In the genomic region with DNA sequence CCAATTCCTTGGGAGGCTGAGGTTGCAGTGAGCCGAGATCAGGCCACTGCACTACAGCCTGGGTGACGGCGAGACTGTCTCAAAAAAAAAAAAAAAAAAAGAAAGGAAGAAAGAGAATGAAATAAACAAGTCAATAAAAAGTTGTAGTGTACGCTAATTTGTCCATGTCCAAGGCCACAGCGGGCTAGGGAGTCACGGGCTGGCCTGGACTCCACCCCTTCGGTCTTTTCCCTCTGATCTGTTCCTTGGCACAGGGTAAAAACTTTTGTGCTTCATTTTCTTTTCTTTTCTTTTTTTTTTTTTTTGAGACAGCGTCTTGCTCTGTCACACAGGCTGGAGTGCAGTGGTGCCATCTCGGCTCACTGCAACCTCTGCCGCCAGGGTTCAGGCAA, we compare ENCODE assay signal across 12 cellular contexts. TPM values are rescaled to one million over a fixed set of nuclear protein-coding genes. Genes with fewer than 3 reads are reported as not detected.
DNase-seq lines count a peak whose midpoint lies in the region; ATAC-seq and TF ChIP-seq lines count a peak whose summit lies in the region.
"Had no signal": no experiment of that assay in that cellular context is flagged by ENCODE, and none has a peak within 500 bp of the region (broad histone marks: within the 10 kb centered on the region; RNA-seq: fewer than 3 reads in every experiment).

No MANE protein-coding gene starts in this region.

- peaks cover 0 to 43% of the 10 kb centered on the region in 2 donors for H3K36me3 ChIP-seq in adrenal gland (replicated peaks in 1 of 2)
- H3K36me3 ChIP-seq in naive thymus-derived CD4-positive, alpha-beta T cell (ENCODE audit: control insufficient read depth in 2 of 3, insufficient read depth in 3 of 3, low read length in 3 of 3): peaks cover 7 to 43% (median 8%) of the 10 kb centered on the region in 3 experiments
- peaks cover 0 to 34% (median 32%) of the 10 kb centered on the region in 5 donors for H3K36me3 ChIP-seq in subcutaneous abdominal adipose tissue (ENCODE audit: control insufficient read depth in 5 of 5, insufficient read depth in 5 of 5, low read length in 5 of 5)

- no peak overlapping the region for H3K27ac ChIP-seq in CD4-positive, alpha-beta T cell (ENCODE audit: low read depth, low read length)
- H3K27ac ChIP-seq in adrenal gland (peak overlapping the region in 4 of 5 donors; percentile 40 to 89 (median 76)), subcutaneous abdominal adipose tissue (ENCODE audit: low read depth, low read length) (peak overlapping the region; percentile 30)
- peak overlapping the region; percentile 53 for H3K27ac ChIP-seq in naive thymus-derived CD4-positive, alpha-beta T cell (ENCODE audit: low read depth, low read length)

- no peak for TF ChIP-seq CTCF in CD4-positive, alpha-beta T cell (IDR thresholded peaks at IDR 0.05)
- no peak for TF ChIP-seq CTCF in adrenal gland (IDR thresholded peaks at IDR 0.05)

- peaks cover 54% of the 10 kb centered on the region for H3K36me3 Mint-ChIP-seq in CD4-positive, alpha-beta T cell (ENCODE audit: low read depth)
- H3K36me3 Mint-ChIP-seq in naive thymus-derived CD4-positive, alpha-beta T cell: peaks cover 9 to 27% (median 11%) of the 10 kb centered on the region in 5 donors

- no peak for DNase-seq in CD4-positive, alpha-beta T cell
- peak; percentile 81 to 94 (median 93) for DNase-seq in adrenal gland
- no peak for DNase-seq in naive thymus-derived CD4-positive, alpha-beta T cell
- DNase-seq in activated CD4-positive, alpha-beta T cell treated with anti-CD3 and anti-CD28 coated beads for 4 hours: no peak
- DNase-seq: NCI-H187 treated with DMSO at 0.1 percent for 48 hours, SIG-M5 had no signal

- CTCF ChIA-PET in CD4-positive, alpha-beta T cell (lab: Charles Lee): interaction anchor here (0.7 to 3.2 kb wide), 13 partner anchors 9 to 76 kb away, joined by 3 to 16 read pairs (median 4); a partner anchor contains a TSS
- CTCF ChIA-PET in naive thymus-derived CD4-positive, alpha-beta T cell (lab: Charles Lee): interaction anchor here (0.6 to 2.2 kb wide), 7 partner anchors 17 to 143 kb away, joined by 3 to 10 read pairs (median 6); a partner anchor contains a TSS

- no peaks in the 10 kb centered on the region for H3K9me3 Mint-ChIP-seq in CD4-positive, alpha-beta T cell
- peaks cover 0 to 2% (median 0%) of the 10 kb centered on the region in 11 donors for H3K9me3 Mint-ChIP-seq in naive thymus-derived CD4-positive, alpha-beta T cell

- 44 to 53% (median 50%) methylated on average over 10 of the region's 10 CpGs for WGBS in adrenal gland, 4 donors

- peaks cover 16% of the 10 kb centered on the region for H3K4me1 Mint-ChIP-seq in CD4-positive, alpha-beta T cell (ENCODE audit: low read depth)
- H3K4me1 Mint-ChIP-seq in naive thymus-derived CD4-positive, alpha-beta T cell: peaks cover 13 to 38% (median 22%) of the 10 kb centered on the region in 7 donors

- no peak overlapping the region for H3K4me3 Mint-ChIP-seq in CD4-positive, alpha-beta T cell
- H3K4me3 Mint-ChIP-seq in naive thymus-derived CD4-positive, alpha-beta T cell: no peak overlapping the region

- peaks cover 10 to 16% of the 10 kb centered on the region in 2 donors for H3K4me1 ChIP-seq in adrenal gland (replicated peaks in 1 of 2)
- H3K4me1 ChIP-seq in naive thymus-derived CD4-positive, alpha-beta T cell (ENCODE audit: control insufficient read depth in 2 of 2, insufficient read depth in 2 of 2, low read length in 2 of 2): peaks cover 0 to 10% of the 10 kb centered on the region in 2 donors
- peaks cover 2 to 25% (median 17%) of the 10 kb centered on the region in 5 donors for H3K4me1 ChIP-seq in subcutaneous abdominal adipose tissue (ENCODE audit: control insufficient read depth in 5 of 5, insufficient read depth in 5 of 5, low read length in 5 of 5)

- intact Hi-C loops in CD4-positive, alpha-beta T cell (cut with DNase I, micrococcal nuclease): no loop called here
- intact Hi-C loops in adrenal gland (cut with DNase I): loop anchor here (5.0 to 10.0 kb wide), 2 partner anchors 58 to 146 kb away; no protein-coding TSS in a partner anchor
- intact Hi-C loops in naive thymus-derived CD4-positive, alpha-beta T cell (cut with micrococcal nuclease): no loop called here

- no peaks in the 10 kb centered on the region for H3K27me3 ChIP-seq in CD4-positive, alpha-beta T cell (ENCODE audit: control insufficient read depth, insufficient read depth, low read length)
- H3K27me3 ChIP-seq in adrenal gland (no peaks in the 10 kb centered on the region), subcutaneous abdominal adipose tissue (ENCODE audit: control insufficient read depth in 5 of 5, insufficient read depth in 4 of 5, low read length in 5 of 5) (no peaks in the 10 kb centered on the region)
- no peaks in the 10 kb centered on the region for H3K27me3 ChIP-seq in naive thymus-derived CD4-positive, alpha-beta T cell (ENCODE audit: control insufficient read depth in 2 of 2, insufficient read depth in 2 of 2, low read length in 2 of 2)

- H3K9me3 ChIP-seq in CD4-positive, alpha-beta T cell (ENCODE audit: control insufficient read depth, low read length): no peaks in the 10 kb centered on the region
- H3K9me3 ChIP-seq in adrenal gland (replicated peaks in 1 of 3) (no peaks in the 10 kb centered on the region), subcutaneous abdominal adipose tissue (ENCODE audit: control insufficient read depth in 5 of 5, low read length in 5 of 5) (no peaks in the 10 kb centered on the region)
- no peaks in the 10 kb centered on the region for H3K9me3 ChIP-seq in naive thymus-derived CD4-positive, alpha-beta T cell (ENCODE audit: control insufficient read depth in 2 of 3, low read length in 3 of 3)

- TF ChIP-seq POLR2A in adrenal gland (IDR thresholded peaks at IDR 0.05): peak in 1 of 2 donors; percentile 39

- POLR2A ChIA-PET in CD4-positive, alpha-beta T cell (lab: Charles Lee): interaction anchor here (0.7 to 1.8 kb wide), 8 partner anchors 9 to 128 kb away, joined by 3 to 13 read pairs (median 4); a partner anchor contains a TSS
- POLR2A ChIA-PET in naive thymus-derived CD4-positive, alpha-beta T cell (lab: Charles Lee): interaction anchor here (0.6 to 2.4 kb wide), 8 partner anchors 13 to 271 kb away, joined by 3 to 13 read pairs (median 6); no protein-coding TSS in a partner anchor

- H3K27ac Mint-ChIP-seq in CD4-positive, alpha-beta T cell: peak overlapping the region; percentile 84
- peak overlapping the region in 6 of 9 donors; percentile 59 to 88 (median 80) for H3K27ac Mint-ChIP-seq in naive thymus-derived CD4-positive, alpha-beta T cell

- no peak overlapping the region for H3K9ac ChIP-seq in subcutaneous abdominal adipose tissue (ENCODE audit: low read length in 5 of 5)

- no peaks in the 10 kb centered on the region for H3K27me3 Mint-ChIP-seq in CD4-positive, alpha-beta T cell
- no peaks in the 10 kb centered on the region for H3K27me3 Mint-ChIP-seq in naive thymus-derived CD4-positive, alpha-beta T cell
- H3K27me3 Mint-ChIP-seq: progenitor cell of endocrine pancreas had no signal

- H3K4me3 ChIP-seq in adrenal gland (no peak overlapping the region), subcutaneous abdominal adipose tissue (ENCODE audit: low read depth in 1 of 5, low read length in 5 of 5) (no peak overlapping the region)
- no peak overlapping the region for H3K4me3 ChIP-seq in naive thymus-derived CD4-positive, alpha-beta T cell (ENCODE audit: low read length)
- H3K4me3 ChIP-seq: lung had no signal

- ATAC-seq in CD4-positive, alpha-beta T cell (ENCODE audit: poor library complexity): no peak
- ATAC-seq in naive thymus-derived CD4-positive, alpha-beta T cell: no peak
- no peak for ATAC-seq in HG03280 (IDR thresholded peaks at IDR 0.05; ENCODE audit: unreplicated experiment)
- no peak for ATAC-seq in GM21526 (IDR thresholded peaks at IDR 0.05; ENCODE audit: low FRiP score, unreplicated experiment)
- ATAC-seq in GM18517 (IDR thresholded peaks at IDR 0.05; ENCODE audit: unreplicated experiment): no peak

RNA-seq across cellular contexts. Expression of a gene that starts 19.4 kb away (rescaled TPM):
- total RNA-seq in CD4-positive, alpha-beta T cell: 100 to 1,000 TPM; 325 to 347 TPM
- 100 to 1,000 TPM; 106 to 440 (median 171) TPM for total RNA-seq in adrenal gland
- polyA plus RNA-seq in adrenal gland: 100 to 1,000 TPM in 2 of 3 donors, 10 to 100 TPM in 1; 30.4 to 238 (median 140) TPM
- total RNA-seq in naive thymus-derived CD4-positive, alpha-beta T cell: 100 to 1,000 TPM; 190 to 347 (median 238) TPM
- polyA plus RNA-seq in naive thymus-derived CD4-positive, alpha-beta T cell: 10 to 100 TPM; 28.8 to 52.9 TPM

RNA-seq across cellular contexts. Expression of a gene that starts 25.7 kb away (rescaled TPM):
- 10 to 100 TPM; 96.4 to 97.3 TPM for total RNA-seq in CD4-positive, alpha-beta T cell
- total RNA-seq in adrenal gland: 10 to 100 TPM; 25.5 to 54.0 (median 45.2) TPM
- polyA plus RNA-seq in adrenal gland: 10 to 100 TPM; 13.6 to 22.4 (median 16.0) TPM
- 100 to 1,000 TPM in 4 of 5 experiments, 10 to 100 TPM in 1; 93.2 to 269 (median 117) TPM for total RNA-seq in naive thymus-derived CD4-positive, alpha-beta T cell
- polyA plus RNA-seq in naive thymus-derived CD4-positive, alpha-beta T cell: 100 to 1,000 TPM in 1 of 2 donors, 10 to 100 TPM in 1; 49.5 to 114 TPM

RNA-seq across cellular contexts. Expression of a gene that starts 26.3 kb away (rescaled TPM):
- total RNA-seq in CD4-positive, alpha-beta T cell: 10 to 100 TPM; 17.4 to 17.9 TPM
- 1 to 10 TPM in 6 of 8 donors, under 1 TPM in 2; 0.69 to 8.7 (median 2.1) TPM for total RNA-seq in adrenal gland
- 10 to 100 TPM in 2 of 3 donors, 1 to 10 TPM in 1; 2.6 to 24.6 (median 17.4) TPM for polyA plus RNA-seq in adrenal gland
- total RNA-seq in naive thymus-derived CD4-positive, alpha-beta T cell: 10 to 100 TPM; 12.2 to 26.8 (median 15.7) TPM
- 1 to 10 TPM in 1 of 2 donors, under 1 TPM in 1; 0.73 to 1.9 TPM for polyA plus RNA-seq in naive thymus-derived CD4-positive, alpha-beta T cell

RNA-seq across cellular contexts. Expression of a gene that starts 54.9 kb away (rescaled TPM):
- total RNA-seq in CD4-positive, alpha-beta T cell: 10 to 100 TPM; 44.4 to 44.9 TPM
- total RNA-seq in adrenal gland: 100 to 1,000 TPM in 1 of 8 donors, 10 to 100 TPM in 7; 55.0 to 122 (median 82.4) TPM
- polyA plus RNA-seq in adrenal gland: 10 to 100 TPM; 11.8 to 87.5 (median 57.7) TPM
- 10 to 100 TPM; 53.0 to 70.8 (median 67.5) TPM for total RNA-seq in naive thymus-derived CD4-positive, alpha-beta T cell
- 1 to 10 TPM; 5.2 to 6.5 TPM for polyA plus RNA-seq in naive thymus-derived CD4-positive, alpha-beta T cell

Comparison
In these comparisons a context has a peak if more than half of its experiments do, and no peak if none do; other contexts are left out.
1. DNase-seq: peak in adrenal gland (7 of 7); none in CD4-positive, alpha-beta T cell (0 of 10), naive thymus-derived CD4-positive, alpha-beta T cell (0 of 9) and activated CD4-positive, alpha-beta T cell treated with anti-CD3 and anti-CD28 coated beads for 4 hours (0 of 2).
2. intact Hi-C loops: an anchor here in adrenal gland (5.0 to 10.0 kb wide); none called in CD4-positive, alpha-beta T cell and naive thymus-derived CD4-positive, alpha-beta T cell.